ENCODE assay signal across 10 cellular contexts in genomic region chr9:36149197-36149596, GRCh38. TPM values are rescaled to one million over a fixed set of nuclear protein-coding genes. Genes with fewer than 3 reads are reported as not detected.
DNase-seq lines count a peak whose midpoint lies in the region; ATAC-seq lines count a peak whose summit lies in the region.
"Had no signal": no experiment of that assay in that cellular context is flagged by ENCODE, and none has a peak within 500 bp of the region (broad histone marks: within the 10 kb centered on the region; RNA-seq: fewer than 3 reads in every experiment).

No MANE protein-coding gene starts in this region.

- in situ Hi-C loops in GM23248 (cut with MboI) = no loop called here

- H4K20me1 ChIP-seq in GM23248 (ENCODE audit: insufficient read depth) = no peaks in the 10 kb centered on the region

- H3K9me3 ChIP-seq in GM23248 (ENCODE audit: low read depth) (no peaks in the 10 kb centered on the region), adipocyte (ENCODE audit: control insufficient read depth, low read length) (no peaks in the 10 kb centered on the region), skeletal muscle satellite cell (replicated peaks; ENCODE audit: low read length) (no peaks in the 10 kb centered on the region)

- no peaks in the 10 kb centered on the region for H3K36me3 ChIP-seq in GM23248 (ENCODE audit: low read depth)
- peaks cover 49% of the 10 kb centered on the region for H3K36me3 ChIP-seq in adipocyte (ENCODE audit: control insufficient read depth, insufficient read depth, low read length, severe bottlenecking)
- peaks cover 26% of the 10 kb centered on the region for H3K36me3 ChIP-seq in skeletal muscle satellite cell (ENCODE audit: insufficient read depth, low read length)

- H3K9ac ChIP-seq in GM23248 (peak overlapping the region; percentile 29; the same call in 1 of the 2 replicates), adipocyte (ENCODE audit: low read length) (peak overlapping the region; percentile 35), skeletal muscle satellite cell (ENCODE audit: low read depth, low read length) (peak overlapping the region; percentile 45)
- H3K9ac ChIP-seq: parathyroid adenoma had no signal

- WGBS in GM23248 (ENCODE audit: low coverage in 1 of 2, low lambda C conversion rate in 2 of 2, missing lambda C conversion rate in 2 of 2), 2 experiments = 31 to 36% methylated on average over 4 of the region's 4 CpGs

- H3K4me3 ChIP-seq in GM23248 (peak overlapping the region; percentile 21; the same call in 1 of the 2 replicates), adipocyte (ENCODE audit: low read length) (peak overlapping the region; percentile 18), skeletal muscle satellite cell (ENCODE audit: low read length) (peak overlapping the region; percentile 23)

- no peak overlapping the region for H2AFZ ChIP-seq in GM23248
- H2AFZ ChIP-seq: parathyroid adenoma had no signal

- no peak for ATAC-seq in HG02763 (IDR thresholded peaks at IDR 0.05; ENCODE audit: unreplicated experiment)

- DNase-seq in GM23248 = peak; percentile 69
- peak; percentile 68 for DNase-seq in adipocyte (ENCODE audit: low read depth)
- peak; percentile 87 for DNase-seq in glomerular visceral epithelial cell (ENCODE audit: extremely low spot score)
- no peak for DNase-seq in pons (ENCODE audit: low spot score)
- DNase-seq in SIG-M5 treated with dmso at 0.1 percent for 504 hours (lab: John Stamatoyannopoulos, UW; ENCODE audit: unreplicated experiment) = no peak
- DNase-seq in stimulated activated CD4-positive, alpha-beta T cell treated with anti-CD3 and anti-CD28 coated beads, Interleukin-12 subunit alpha, Interleukin-12 subunit beta, amount 100 ng/mL, for 4 hours = no peak

- H3K27ac ChIP-seq in GM23248 = peak overlapping the region; percentile 55
- H3K27ac ChIP-seq: parathyroid adenoma had no signal

- H3K4me1 ChIP-seq in GM23248 (ENCODE audit: insufficient read depth) = peaks cover 40% of the 10 kb centered on the region
- peaks cover 56% of the 10 kb centered on the region for H3K4me1 ChIP-seq in adipocyte (ENCODE audit: control insufficient read depth, insufficient read depth, low read length)
- peaks cover 55% of the 10 kb centered on the region for H3K4me1 ChIP-seq in skeletal muscle satellite cell (ENCODE audit: control insufficient read depth, insufficient read depth, low read length)
- H3K4me1 ChIP-seq: parathyroid adenoma had no signal

- peaks cover 31% of the 10 kb centered on the region for H3F3A ChIP-seq in GM23248 (ENCODE audit: insufficient read depth)

- H3K27me3 ChIP-seq in GM23248 (replicated peaks; ENCODE audit: insufficient read depth) (no peaks in the 10 kb centered on the region), adipocyte (replicated peaks; ENCODE audit: control insufficient read depth, insufficient read depth, low read length) (no peaks in the 10 kb centered on the region), skeletal muscle satellite cell (ENCODE audit: control insufficient read depth, insufficient read depth, low read length) (no peaks in the 10 kb centered on the region)

- H3K79me2 ChIP-seq in GM23248 (ENCODE audit: insufficient read depth) = no peaks in the 10 kb centered on the region
- H3K79me2 ChIP-seq: parathyroid adenoma had no signal

- H3K4me2 ChIP-seq in GM23248 (ENCODE audit: unreplicated experiment) (peak overlapping the region; percentile 55), skeletal muscle satellite cell (ENCODE audit: low read length) (peak overlapping the region; percentile 69)

- H3K9me2 ChIP-seq in GM23248 (ENCODE audit: insufficient read depth) = no peaks in the 10 kb centered on the region

RNA-seq across cellular contexts. Expression of gene GLIPR2, which starts 12.7 kb away (rescaled TPM):
- total RNA-seq in GM23248 (2014; rRNA removed; shearing (Covaris generic)) = 27.5 and 32.9 TPM in 2 replicates
- 43.4 and 47.5 TPM in 2 replicates for polyA plus RNA-seq in GM23248 (2016; fragmentation: Nextera tagmentation; extraction: Ambion mirVana)
- total RNA-seq in skeletal muscle satellite cell (2012; rRNA removed) = 15.2 and 37.6 TPM in 2 replicates

RNA-seq across cellular contexts. Expression of gene CCIN, which starts 20.0 kb away (rescaled TPM):
- total RNA-seq in GM23248 (2014; rRNA removed; shearing (Covaris generic)) = 0.51 and 2.8 TPM in 2 replicates
- 1.4 and 2.5 TPM in 2 replicates for polyA plus RNA-seq in GM23248 (2016; fragmentation: Nextera tagmentation; extraction: Ambion mirVana)
- total RNA-seq in skeletal muscle satellite cell (2012; rRNA removed) = 0.25 and 1.1 TPM in 2 replicates
- total RNA-seq: activated CD8-positive, alpha-beta memory T cell treated with anti-CD3 and anti-CD28 coated beads for 36 hours had no signal

RNA-seq across cellular contexts. Expression of gene CLTA, which starts 41.5 kb away (rescaled TPM):
- total RNA-seq in GM23248 (2014; rRNA removed; shearing (Covaris generic)) = 230 and 240 TPM in 2 replicates
- polyA plus RNA-seq in GM23248 (2016; fragmentation: Nextera tagmentation; extraction: Ambion mirVana) = 218 and 229 TPM in 2 replicates
- 248 and 256 TPM in 2 replicates for total RNA-seq in skeletal muscle satellite cell (2012; rRNA removed)

Comparison
In these comparisons a context has a peak if more than half of its experiments do, and no peak if none do; other contexts are left out.
1. DNase-seq: peak in GM23248 (single experiment), adipocyte (single experiment) and glomerular visceral epithelial cell (single experiment); none in pons (single experiment), SIG-M5 treated with dmso at 0.1 percent for 504 hours (single experiment) and stimulated activated CD4-positive, alpha-beta T cell treated with anti-CD3 and anti-CD28 coated beads, Interleukin-12 subunit alpha, Interleukin-12 subunit beta, amount 100 ng/mL, for 4 hours (single experiment).
2. Peak in every context shown above with its lines, with median percentiles within 50 percentile points of each other: H3K4me3 ChIP-seq and H3K9ac ChIP-seq.